ENCODE assay signal across 8 cellular contexts in the genomic region with DNA sequence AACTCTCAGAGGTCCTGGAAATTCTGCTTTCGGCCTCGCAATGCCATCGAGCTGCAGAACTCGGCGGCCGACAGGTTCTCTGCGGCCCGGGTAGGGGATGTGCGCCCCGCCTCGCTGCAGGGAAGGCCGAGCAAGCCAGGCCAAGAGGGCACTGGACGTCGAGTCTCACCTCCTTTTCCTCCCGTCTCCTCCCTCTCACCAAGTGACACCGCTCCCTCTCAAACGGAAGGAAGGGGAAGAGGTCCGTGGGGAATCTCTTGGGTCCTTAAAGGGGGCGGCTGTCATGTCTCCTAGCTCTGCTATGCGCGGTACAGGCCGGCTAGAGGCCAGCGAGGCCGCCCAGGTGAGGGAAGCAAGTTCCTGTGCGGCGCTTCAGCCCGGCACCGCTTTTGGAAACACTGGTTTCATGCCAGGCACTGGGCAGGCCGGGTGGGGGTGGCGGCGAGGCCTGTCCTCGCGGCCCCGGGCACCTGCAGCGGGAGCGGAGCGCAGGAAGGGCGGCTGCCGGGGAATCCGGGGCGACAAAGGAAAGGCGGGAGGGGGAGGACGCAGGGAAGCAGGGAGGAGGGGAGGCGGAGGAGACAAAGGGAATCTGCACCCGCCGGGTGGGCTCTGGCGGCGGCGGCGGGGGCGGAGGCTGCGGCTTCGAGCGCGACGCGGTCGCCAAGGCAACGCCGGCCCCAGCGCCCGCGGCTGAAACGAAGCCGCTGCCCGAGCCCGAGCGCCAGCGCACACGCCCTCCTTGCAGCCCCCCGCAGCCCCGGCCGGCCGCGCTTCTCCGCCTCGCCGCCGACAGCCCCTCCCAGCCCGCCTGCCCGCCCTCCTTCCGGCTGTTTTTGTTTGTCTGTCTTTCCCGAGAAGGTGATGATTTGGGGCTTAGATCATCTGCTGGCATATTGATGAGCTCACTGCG. TPM values are rescaled to one million over a fixed set of nuclear protein-coding genes. Genes with fewer than 3 reads are reported as not detected.
DNase-seq lines count a peak whose midpoint lies in the region; ATAC-seq and TF ChIP-seq lines count a peak whose summit lies in the region.

No MANE protein-coding gene starts in this region.

- intact Hi-C loops in posterior vena cava (cut with DNase I): no loop called here

- TF ChIP-seq CTCF in WERI-Rb-1 (IDR thresholded peaks at IDR 0.05; ENCODE audit: low read depth, low read length): no peak

- no peak for ATAC-seq in GM18870 (IDR thresholded peaks at IDR 0.05; ENCODE audit: unreplicated experiment)

- no peaks in the 10 kb centered on the region for H3K9me3 ChIP-seq in WERI-Rb-1 (ENCODE audit: severe bottlenecking)

- peak; percentile 94 for DNase-seq in DMS79 treated with DMSO at 0.1 percent for 48 hours (lab: John Stamatoyannopoulos, UW)
- peak; percentile 81 for DNase-seq in NCI-H1105 treated with DMSO at 0.1 percent for 48 hours (lab: John Stamatoyannopoulos, UW)
- DNase-seq in WERI-Rb-1: peak; percentile 81
- DNase-seq in cerebellar cortex (ENCODE audit: low spot score): peak; percentile 63
- peak; percentile 52 to 61 for DNase-seq in stimulated activated CD8-positive, alpha-beta memory T cell treated with anti-CD3 and anti-CD28 coated beads, Interleukin-15, amount 100 ng/mL, for 48 hours (ENCODE audit: low read depth in 2 of 2)
- DNase-seq in posterior vena cava (ENCODE audit: low spot score): no peak

- H3K27me3 ChIP-seq in WERI-Rb-1 (ENCODE audit: insufficient read depth, low read depth, severe bottlenecking) (no peaks in the 10 kb centered on the region), layer of hippocampus (ENCODE audit: control insufficient read depth, insufficient read depth, low read length) (no peaks in the 10 kb centered on the region)

- H3K27ac ChIP-seq in WERI-Rb-1: peak overlapping the region; percentile 96
- H3K27ac ChIP-seq in layer of hippocampus (ENCODE audit: low read depth, low read length): peak overlapping the region; percentile 46

- H3K36me3 ChIP-seq in WERI-Rb-1: no peaks in the 10 kb centered on the region

- H3K4me3 ChIP-seq in WERI-Rb-1 (ENCODE audit: low read depth, low read length): peak overlapping the region; percentile 49

RNA-seq across cellular contexts. Expression of a gene that starts 32.3 kb away (rescaled TPM):
- total RNA-seq in posterior vena cava: 1 to 10 TPM in 1 of 2 donors, under 1 TPM in 1; 0.93 to 1.3 TPM
